In the genomic region with DNA sequence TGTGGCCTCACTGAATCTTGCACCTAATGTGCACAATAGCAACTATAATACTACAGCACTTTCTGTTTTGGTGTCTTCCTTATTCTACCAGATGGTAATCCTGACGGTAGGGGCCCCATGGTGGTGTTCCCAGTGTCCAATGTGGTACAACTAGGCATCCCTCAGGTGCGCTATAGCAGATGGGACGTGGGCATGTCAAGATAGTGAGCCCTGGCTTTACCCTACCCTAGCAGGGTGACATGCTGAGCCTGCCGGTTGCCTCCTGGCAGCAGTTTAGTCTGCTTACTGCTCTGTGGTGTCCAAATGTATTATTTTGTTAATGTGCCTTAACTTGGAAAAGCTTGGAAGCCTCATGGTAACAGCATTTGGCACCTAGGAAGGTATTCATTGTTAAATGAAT, we compare ENCODE assay signal across 20 cellular contexts. TPM values are rescaled to one million over a fixed set of nuclear protein-coding genes. Genes with fewer than 3 reads are reported as not detected.
DNase-seq lines count a peak whose midpoint lies in the region; ATAC-seq and TF ChIP-seq lines count a peak whose summit lies in the region.
"Had no signal": no experiment of that assay in that cellular context is flagged by ENCODE, and none has a peak within 500 bp of the region (broad histone marks: within the 10 kb centered on the region; RNA-seq: fewer than 3 reads in every experiment).

No MANE protein-coding gene starts in this region.

- POLR2A ChIA-PET in WTC11 (lab: Charles Lee): no interaction called here

- no peak for TF ChIP-seq CTCF in WTC11 (IDR thresholded peaks at IDR 0.05)
- TF ChIP-seq CTCF in gastroesophageal sphincter (IDR thresholded peaks at IDR 0.05): no peak
- no peak for TF ChIP-seq CTCF in stomach (IDR thresholded peaks at IDR 0.05)

- H3K27ac Mint-ChIP-seq in activated naive CD4-positive, alpha-beta T cell treated with anti-CD3 and anti-CD28 coated beads, Interleukin-2, amount 50 U/mL, for 24 hours: peak overlapping the region; percentile 42
- peak overlapping the region; percentile 44 for H3K27ac Mint-ChIP-seq in WTC11
- H3K27ac Mint-ChIP-seq: activated naive CD8-positive, alpha-beta T cell treated with anti-CD3 and anti-CD28 coated beads, Interleukin-2, amount 10 ng/mL, durations not matched to agents 7 days and 5 days had no signal

- CTCF ChIA-PET in WTC11 (lab: Charles Lee): interaction anchor here (1.0 to 2.6 kb wide), 6 partner anchors 8 to 88 kb away, joined by 3 to 9 read pairs (median 5); no protein-coding TSS in a partner anchor

- DNase-seq in activated naive CD4-positive, alpha-beta T cell (lab: John Stamatoyannopoulos, UW): no peak
- no peak for DNase-seq in WTC11 (ENCODE audit: low spot score)
- DNase-seq in stomach: no peak
- DNase-seq in anterior cingulate cortex (lab: John Stamatoyannopoulos, UW): no peak
- no peak for DNase-seq in NCI-H1105 (lab: John Stamatoyannopoulos, UW)
- DNase-seq: activated naive CD8-positive, alpha-beta T cell treated with anti-CD3 and anti-CD28 coated beads, Interleukin-2, amount 10 ng/mL, durations not matched to agents 7 days and 5 days; body of pancreas; foreskin keratinocyte; left lung; NCI-H1930; NCI-H510A; RPMI8226; spleen; stimulated activated CD4-positive, alpha-beta T cell treated with anti-CD3 and anti-CD28 coated beads, Interleukin-4, amount 100 ng/mL, for 24 hours had no signal

- H3K9me3 ChIP-seq in gastroesophageal sphincter (no peaks in the 10 kb centered on the region), stomach (no peaks in the 10 kb centered on the region)
- H3K9me3 ChIP-seq: BLaER1, body of pancreas, left lung, spleen, vagina had no signal

- H3K27ac ChIP-seq in gastroesophageal sphincter: peak overlapping the region; percentile 66 to 88 (median 86)
- peak overlapping the region in 4 of 5 donors; percentile 56 to 79 (median 65) for H3K27ac ChIP-seq in stomach
- H3K27ac ChIP-seq: BLaER1, epithelial cell of prostate, foreskin keratinocyte, left lung, spleen, vagina had no signal

- no peak overlapping the region for H3K4me3 Mint-ChIP-seq in activated naive CD4-positive, alpha-beta T cell treated with anti-CD3 and anti-CD28 coated beads, Interleukin-2, amount 50 U/mL, for 24 hours
- H3K4me3 Mint-ChIP-seq in WTC11: no peak overlapping the region
- H3K4me3 Mint-ChIP-seq: activated naive CD8-positive, alpha-beta T cell treated with anti-CD3 and anti-CD28 coated beads, Interleukin-2, amount 10 ng/mL, durations not matched to agents 7 days and 5 days had no signal

- H3K27me3 Mint-ChIP-seq in activated naive CD4-positive, alpha-beta T cell treated with anti-CD3 and anti-CD28 coated beads, Interleukin-2, amount 50 U/mL, for 24 hours: no peaks in the 10 kb centered on the region
- no peaks in the 10 kb centered on the region for H3K27me3 Mint-ChIP-seq in WTC11 (ENCODE audit: low read depth)
- H3K27me3 Mint-ChIP-seq: activated naive CD8-positive, alpha-beta T cell treated with anti-CD3 and anti-CD28 coated beads, Interleukin-2, amount 10 ng/mL, durations not matched to agents 7 days and 5 days had no signal

- no peak overlapping the region for H3K4me3 ChIP-seq in gastroesophageal sphincter
- H3K4me3 ChIP-seq in stomach: no peak overlapping the region
- H3K4me3 ChIP-seq: BLaER1, body of pancreas, left lung, spleen, vagina had no signal

- no peak for TF ChIP-seq EP300 in gastroesophageal sphincter (IDR thresholded peaks at IDR 0.05)
- no peak for TF ChIP-seq EP300 in stomach (IDR thresholded peaks at IDR 0.05)

- H3K36me3 ChIP-seq in gastroesophageal sphincter: no peaks in the 10 kb centered on the region
- H3K36me3 ChIP-seq in stomach: peaks cover 0 to 4% (median 0%) of the 10 kb centered on the region in 4 donors
- H3K36me3 ChIP-seq: left lung, vagina had no signal

- H3K9me3 Mint-ChIP-seq in activated naive CD4-positive, alpha-beta T cell treated with anti-CD3 and anti-CD28 coated beads, Interleukin-2, amount 50 U/mL, for 24 hours: no peaks in the 10 kb centered on the region
- no peaks in the 10 kb centered on the region for H3K9me3 Mint-ChIP-seq in WTC11
- H3K9me3 Mint-ChIP-seq: activated naive CD8-positive, alpha-beta T cell treated with anti-CD3 and anti-CD28 coated beads, Interleukin-2, amount 10 ng/mL, durations not matched to agents 7 days and 5 days had no signal

- ATAC-seq in WTC11 (no peak), gastroesophageal sphincter (no peak), GM21515 (IDR thresholded peaks at IDR 0.05; ENCODE audit: unreplicated experiment) (no peak)
- ATAC-seq: body of pancreas, foreskin keratinocyte, left lung had no signal

- H3K4me1 Mint-ChIP-seq in activated naive CD4-positive, alpha-beta T cell treated with anti-CD3 and anti-CD28 coated beads, Interleukin-2, amount 50 U/mL, for 24 hours: peaks cover 53% of the 10 kb centered on the region
- H3K4me1 Mint-ChIP-seq in WTC11: peaks cover 50% of the 10 kb centered on the region

- H3K36me3 Mint-ChIP-seq in activated naive CD4-positive, alpha-beta T cell treated with anti-CD3 and anti-CD28 coated beads, Interleukin-2, amount 50 U/mL, for 24 hours: no peaks in the 10 kb centered on the region
- no peaks in the 10 kb centered on the region for H3K36me3 Mint-ChIP-seq in WTC11

- H3K27me3 ChIP-seq in gastroesophageal sphincter: no peaks in the 10 kb centered on the region
- H3K27me3 ChIP-seq in stomach: no peaks in the 10 kb centered on the region
- H3K27me3 ChIP-seq: BLaER1, body of pancreas, foreskin keratinocyte, left lung, spleen, vagina had no signal

- WGBS in gastroesophageal sphincter (ENCODE audit: low coverage in 1 of 2), 2 donors: 79% methylated on average over 2 of the region's 4 CpGs; no CpG with 5 or more reads in 1 of the 2 donors
- WGBS in stomach, 5 donors: 73 to 79% (median 75%) methylated on average over 4 of the region's 4 CpGs

- H3K4me1 ChIP-seq in gastroesophageal sphincter (peaks cover 17 to 100% (median 47%) of the 10 kb centered on the region in 3 donors), stomach (peaks cover 58 to 99% (median 78%) of the 10 kb centered on the region in 4 donors)
- H3K4me1 ChIP-seq: foreskin keratinocyte had no signal

- intact Hi-C loops in stomach (cut with DNase I; ENCODE audit: low total_unique reads): no loop called here

- TF ChIP-seq POLR2A in gastroesophageal sphincter (IDR thresholded peaks at IDR 0.05) (no peak), stomach (IDR thresholded peaks at IDR 0.05) (no peak)

TF ChIP-seq in WTC11, 78 proteins besides CTCF, POLR2A, EP300 and RAD21 (continues in another document):
- TF ChIP-seq, protein P1, sequence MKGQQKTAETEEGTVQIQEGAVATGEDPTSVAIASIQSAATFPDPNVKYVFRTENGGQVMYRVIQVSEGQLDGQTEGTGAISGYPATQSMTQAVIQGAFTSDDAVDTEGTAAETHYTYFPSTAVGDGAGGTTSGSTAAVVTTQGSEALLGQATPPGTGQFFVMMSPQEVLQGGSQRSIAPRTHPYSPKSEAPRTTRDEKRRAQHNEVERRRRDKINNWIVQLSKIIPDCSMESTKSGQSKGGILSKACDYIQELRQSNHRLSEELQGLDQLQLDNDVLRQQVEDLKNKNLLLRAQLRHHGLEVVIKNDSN (CRISPR knock-in tag; IDR thresholded peaks at IDR 0.05): no peak
- no peak for TF ChIP-seq MYBL2 (CRISPR knock-in tag; IDR thresholded peaks at IDR 0.05)
- TF ChIP-seq, protein P2, sequence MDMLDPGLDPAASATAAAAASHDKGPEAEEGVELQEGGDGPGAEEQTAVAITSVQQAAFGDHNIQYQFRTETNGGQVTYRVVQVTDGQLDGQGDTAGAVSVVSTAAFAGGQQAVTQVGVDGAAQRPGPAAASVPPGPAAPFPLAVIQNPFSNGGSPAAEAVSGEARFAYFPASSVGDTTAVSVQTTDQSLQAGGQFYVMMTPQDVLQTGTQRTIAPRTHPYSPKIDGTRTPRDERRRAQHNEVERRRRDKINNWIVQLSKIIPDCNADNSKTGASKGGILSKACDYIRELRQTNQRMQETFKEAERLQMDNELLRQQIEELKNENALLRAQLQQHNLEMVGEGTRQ (CRISPR knock-in tag; IDR thresholded peaks at IDR 0.05): no peak

RNA-seq across cellular contexts. Expression of a gene that starts 19.2 kb away (rescaled TPM):
- total RNA-seq in WTC11 (2021): 98.3 to 104 TPM (median 99.3 TPM) in 3 replicates
- 100 to 1,000 TPM; 115 to 227 (median 132) TPM for total RNA-seq in gastroesophageal sphincter
- 100 to 1,000 TPM in 3 of 5 donors, 10 to 100 TPM in 2; 87.0 to 238 (median 116) TPM for total RNA-seq in stomach
- 10 to 100 TPM; 46.6 to 51.5 (median 51.1) TPM for polyA plus RNA-seq in stomach

RNA-seq across cellular contexts. Expression of a gene that starts 19.6 kb away (rescaled TPM):
- total RNA-seq in WTC11 (2021): 93.1 to 99.6 TPM (median 97.9 TPM) in 3 replicates
- total RNA-seq in gastroesophageal sphincter: 10 to 100 TPM; 26.7 to 44.5 (median 39.2) TPM
- 10 to 100 TPM in 4 of 5 donors, under 1 TPM in 1; 0.58 to 54.5 (median 28.8) TPM for total RNA-seq in stomach
- 10 to 100 TPM; 42.8 to 51.9 (median 48.0) TPM for polyA plus RNA-seq in stomach

RNA-seq across cellular contexts. Expression of a gene that starts 41.5 kb away (rescaled TPM):
- total RNA-seq in WTC11 (2021) (46.6 to 52.2 TPM (median 49.4 TPM) in 3 replicates), gastroesophageal sphincter (100 to 1,000 TPM in 1 of 4 donors, 10 to 100 TPM in 3; 59.3 to 163 (median 84.1) TPM), stomach (10 to 100 TPM; 19.8 to 42.4 (median 31.5) TPM)
- 10 to 100 TPM; 11.0 to 17.1 (median 13.0) TPM for polyA plus RNA-seq in stomach

RNA-seq across cellular contexts. Expression of a gene that starts 56.2 kb away (rescaled TPM):
- total RNA-seq in WTC11 (2021) (28.8 to 30.8 TPM (median 29.8 TPM) in 3 replicates), gastroesophageal sphincter (10 to 100 TPM; 17.7 to 27.0 (median 23.4) TPM), stomach (10 to 100 TPM in 2 of 5 donors, 1 to 10 TPM in 3; 2.6 to 13.4 (median 7.1) TPM)
- polyA plus RNA-seq in stomach: 10 to 100 TPM; 16.6 to 21.7 (median 16.7) TPM
